7 cellular contexts compared by ENCODE assay signal in genomic region chr14:75413013-75413412, GRCh38.
"Had no signal": no experiment of that assay in that cellular context is flagged by ENCODE, and none has a peak within 500 bp of the region (broad histone marks: within the 10 kb centered on the region; RNA-seq: fewer than 3 reads in every experiment).

No MANE protein-coding gene starts in this region.

- H3K36me3 ChIP-seq: HAP-1 had no signal

- H3K9me3 Mint-ChIP-seq: HFFc6 had no signal

- DNase-seq: GOT3, H7, HFFc6, IMR-90, KBM-7 had no signal

- H3K27ac Mint-ChIP-seq: HFFc6 had no signal

- H3K4me3 ChIP-seq: HAP-1 had no signal

- H3K9me3 ChIP-seq: HAP-1 had no signal

- H3K4me3 Mint-ChIP-seq: HFFc6 had no signal

- ATAC-seq: HCT116 had no signal
